Comparison of ENCODE assay signal across 11 cellular contexts in genomic region chr1:216742625-216743024, GRCh38. TPM values are rescaled to one million over a fixed set of nuclear protein-coding genes. Genes with fewer than 3 reads are reported as not detected.
A peak's percentile ranks its signal among the peaks of the same experiment; 100 is the strongest.
DNase-seq lines count a peak whose midpoint lies in the region; ATAC-seq, FAIRE-seq and TF ChIP-seq lines count a peak whose summit lies in the region.
"Had no signal": no experiment of that assay in that cellular context is flagged by ENCODE, and none has a peak within 500 bp of the region (broad histone marks: within the 10 kb centered on the region; RNA-seq: fewer than 3 reads in every experiment).

No MANE protein-coding gene starts in this region.

- H3K4me1 Mint-ChIP-seq in naive thymus-derived CD8-positive, alpha-beta T cell, result no peaks in the 10 kb centered on the region

- no peak overlapping the region for H3K27ac ChIP-seq in gastrocnemius medialis
- no peak overlapping the region for H3K27ac ChIP-seq in ovary
- H3K27ac ChIP-seq: BLaER1 treated with 17β-estradiol and CSF1 and Interleukin-3, amounts not matched to agents 10 nM and 100 nM had no signal

- H3K27me3 Mint-ChIP-seq in naive thymus-derived CD8-positive, alpha-beta T cell, result no peaks in the 10 kb centered on the region

- TF ChIP-seq POLR2A in gastrocnemius medialis (IDR thresholded peaks at IDR 0.05) (no peak), ovary (IDR thresholded peaks at IDR 0.05) (no peak)

- peak; percentile 82 for FAIRE-seq in endometrium (lab: Jason Lieb, UNC)

- WGBS in ovary, 3 donors, result 12 to 26% (median 21%) methylated on average over 2 of the region's 2 CpGs

- no peak overlapping the region for H3K27ac Mint-ChIP-seq in naive thymus-derived CD8-positive, alpha-beta T cell

- TF ChIP-seq CTCF in gastrocnemius medialis (IDR thresholded peaks at IDR 0.05 in 4 of 5, conservative IDR thresholded peaks at IDR 0.05 in 1 of 5) (peak in 4 of 5 experiments; percentile 12 to 42 (median 16)), ovary (IDR thresholded peaks at IDR 0.05) (no peak)

- H3K4me3 ChIP-seq in gastrocnemius medialis, result no peak overlapping the region
- no peak overlapping the region for H3K4me3 ChIP-seq in ovary
- H3K4me3 ChIP-seq: BLaER1 treated with 17β-estradiol and CSF1 and Interleukin-3, amounts not matched to agents 10 nM and 100 nM had no signal

- H3K9me3 ChIP-seq in gastrocnemius medialis (no peaks in the 10 kb centered on the region), ovary (no peaks in the 10 kb centered on the region)
- H3K9me3 ChIP-seq: BLaER1 treated with 17β-estradiol and CSF1 and Interleukin-3, amounts not matched to agents 10 nM and 100 nM had no signal

- H3K9me3 Mint-ChIP-seq in naive thymus-derived CD8-positive, alpha-beta T cell, result peaks cover 0 to 4% (median 0%) of the 10 kb centered on the region in 9 donors

- H3K4me1 ChIP-seq in gastrocnemius medialis (no peaks in the 10 kb centered on the region), ovary (ENCODE audit: insufficient read depth) (no peaks in the 10 kb centered on the region)
- H3K4me1 ChIP-seq: BLaER1 treated with 17β-estradiol and CSF1 and Interleukin-3, amounts not matched to agents 10 nM and 100 nM had no signal

- intact Hi-C loops in gastrocnemius medialis (cut with DNase I; ENCODE audit: low total_unique reads), result no loop called here
- intact Hi-C loops in ovary (cut with DNase I), result no loop called here

- H3K36me3 ChIP-seq in gastrocnemius medialis, result no peaks in the 10 kb centered on the region
- no peaks in the 10 kb centered on the region for H3K36me3 ChIP-seq in ovary
- H3K36me3 ChIP-seq: BLaER1 treated with 17β-estradiol and CSF1 and Interleukin-3, amounts not matched to agents 10 nM and 100 nM had no signal

- no peaks in the 10 kb centered on the region for H3K27me3 ChIP-seq in gastrocnemius medialis
- H3K27me3 ChIP-seq in ovary, result no peaks in the 10 kb centered on the region
- H3K27me3 ChIP-seq: BLaER1 treated with 17β-estradiol and CSF1 and Interleukin-3, amounts not matched to agents 10 nM and 100 nM had no signal

- no peak for ATAC-seq in gastrocnemius medialis
- ATAC-seq in naive thymus-derived CD8-positive, alpha-beta T cell, result no peak

- POLR2A ChIA-PET in naive thymus-derived CD8-positive, alpha-beta T cell (lab: Charles Lee), result no interaction called here

- in situ Hi-C loops in gastrocnemius medialis (cut with MboI; ENCODE audit: low sequenced_read_pairs in 4 of 4), result no loop called here

- H3K4me3 Mint-ChIP-seq in naive thymus-derived CD8-positive, alpha-beta T cell, result no peak overlapping the region

- DNase-seq in NCI-H82 (lab: John Stamatoyannopoulos, UW) (peak; percentile 43), NCI-H82 treated with DMSO at 0.1 percent for 48 hours (lab: John Stamatoyannopoulos, UW; ENCODE audit: unreplicated experiment) (no peak), NCI-H774 (lab: John Stamatoyannopoulos, UW) (peak; percentile 30), gastrocnemius medialis (no peak), ovary (no peak)
- DNase-seq in activated naive CD4-positive, alpha-beta T cell treated with Interleukin-2 at 50 U/mL for 16 hours, result no peak
- no peak for DNase-seq in naive thymus-derived CD8-positive, alpha-beta T cell
- DNase-seq: NCI-H446 had no signal

- H3K36me3 Mint-ChIP-seq in naive thymus-derived CD8-positive, alpha-beta T cell, result no peaks in the 10 kb centered on the region

- no peak for TF ChIP-seq EP300 in ovary (IDR thresholded peaks at IDR 0.05)

RNA-seq across cellular contexts. Expression of gene ESRRG, which starts 19.4 kb away (rescaled TPM):
- total RNA-seq in gastrocnemius medialis, result 10 to 100 TPM in 1 of 4 donors, 1 to 10 TPM in 3; 1.8 to 18.7 (median 2.4) TPM
- total RNA-seq in ovary, result 1 to 10 TPM in 5 of 7 donors, under 1 TPM in 2; 0.28 to 3.2 (median 1.3) TPM
- polyA plus RNA-seq in ovary, result under 1 TPM; 0.07 to 0.15 TPM
- not detected for total RNA-seq in naive thymus-derived CD8-positive, alpha-beta T cell
- polyA plus RNA-seq in naive thymus-derived CD8-positive, alpha-beta T cell, result not detected
- total RNA-seq: T-helper 1 cell treated with Interleukin-12 subunit alpha and Interleukin-12 subunit beta and Interleukin-4 antibody, amounts not matched to agents 30 ng/mL and 1 ng/mL, for 36 hours had no signal

Comparison
In these comparisons a context has a peak if more than half of its experiments do, and no peak if none do; other contexts are left out.
1. DNase-seq: peak in NCI-H82 (single experiment) and NCI-H774 (single experiment); none in NCI-H82 treated with DMSO at 0.1 percent for 48 hours (single experiment), gastrocnemius medialis (0 of 2), activated naive CD4-positive, alpha-beta T cell treated with Interleukin-2 at 50 U/mL for 16 hours (single experiment), ovary (0 of 5) and naive thymus-derived CD8-positive, alpha-beta T cell (0 of 10).
2. CTCF ChIP-seq: peak in gastrocnemius medialis (4 of 5); none in ovary (0 of 3).